1 cellular context compared by ENCODE assay signal in the genomic region with DNA sequence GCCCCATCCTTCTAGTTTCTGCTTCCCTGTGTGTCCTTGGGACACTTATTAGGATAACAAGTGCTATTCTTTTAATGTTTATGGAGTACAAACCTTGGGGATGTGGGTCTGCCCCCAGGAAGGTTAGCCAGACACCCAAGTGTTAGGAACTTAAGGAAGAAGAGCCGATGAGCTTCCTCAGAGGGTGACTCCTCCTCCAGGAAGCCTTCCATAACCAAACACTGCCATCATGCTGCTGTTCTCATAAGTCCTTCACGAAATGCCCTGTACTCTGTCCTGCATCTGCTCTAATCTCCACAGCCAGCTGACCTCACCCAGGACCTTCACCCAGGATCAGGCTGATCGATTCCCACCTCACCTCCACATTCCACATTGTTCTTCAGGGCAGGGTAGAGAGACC.
A peak's percentile ranks its signal among the peaks of the same experiment; 100 is the strongest.
TF ChIP-seq lines count a peak whose summit lies in the region.

No MANE protein-coding gene starts in this region.

TF ChIP-seq in A549, 52 proteins besides CTCF, POLR2A, EP300 and RAD21:
- TF ChIP-seq, protein P1, sequence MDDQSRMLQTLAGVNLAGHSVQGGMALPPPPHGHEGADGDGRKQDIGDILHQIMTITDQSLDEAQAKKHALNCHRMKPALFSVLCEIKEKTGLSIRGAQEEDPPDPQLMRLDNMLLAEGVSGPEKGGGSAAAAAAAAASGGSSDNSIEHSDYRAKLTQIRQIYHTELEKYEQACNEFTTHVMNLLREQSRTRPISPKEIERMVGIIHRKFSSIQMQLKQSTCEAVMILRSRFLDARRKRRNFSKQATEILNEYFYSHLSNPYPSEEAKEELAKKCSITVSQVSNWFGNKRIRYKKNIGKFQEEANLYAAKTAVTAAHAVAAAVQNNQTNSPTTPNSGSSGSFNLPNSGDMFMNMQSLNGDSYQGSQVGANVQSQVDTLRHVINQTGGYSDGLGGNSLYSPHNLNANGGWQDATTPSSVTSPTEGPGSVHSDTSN (IDR thresholded peaks at IDR 0.05): no peak
- peak; percentile 68 for TF ChIP-seq ZFP36 (IDR thresholded peaks at IDR 0.05; ENCODE audit: borderline replicate concordance, partially characterized antibody)
